Comparison of ENCODE assay signal across 8 cellular contexts in genomic region chr7:140924019-140924820, GRCh38. TPM values are rescaled to one million over a fixed set of nuclear protein-coding genes. Genes with fewer than 3 reads are reported as not detected.
DNase-seq lines count a peak whose midpoint lies in the region; ATAC-seq and TF ChIP-seq lines count a peak whose summit lies in the region.

No MANE protein-coding gene starts in this region.

- H2AK5ac ChIP-seq in neuronal stem cell (ENCODE audit: low read depth, low read length), result peak overlapping the region; percentile 95

- H3K4me2 ChIP-seq in DOHH2 (ENCODE audit: low read length), result peak overlapping the region; percentile 95
- H3K4me2 ChIP-seq in neuronal stem cell (ENCODE audit: insufficient read depth, low read length, poor library complexity, severe bottlenecking), result peak overlapping the region; percentile 69

- CTCF ChIA-PET in RWPE1 (lab: Yijun Ruan, JAX), result interaction anchor here (0.8 to 1.6 kb wide), 2 partner anchors 112 to 114 kb away, joined by 3 to 4 read pairs; no protein-coding TSS in a partner anchor

- peak; percentile 77 for TF ChIP-seq CTCF in DOHH2 (IDR thresholded peaks at IDR 0.05; ENCODE audit: low read depth, low read length, poor library complexity, severe bottlenecking)
- TF ChIP-seq CTCF in RWPE1 (conservative IDR thresholded peaks at IDR 0.05; ENCODE audit: low read depth), result peak; percentile 74
- peak; percentile 44 for TF ChIP-seq CTCF in foreskin keratinocyte (conservative IDR thresholded peaks at IDR 0.05)

- peak; percentile 85 for ATAC-seq in GM21576 (IDR thresholded peaks at IDR 0.05; ENCODE audit: unreplicated experiment)
- ATAC-seq in foreskin keratinocyte, result peak; percentile 77

- peak overlapping the region; percentile 66 for H3K14ac ChIP-seq in neuronal stem cell (ENCODE audit: low read length)

- H3K4me3 ChIP-seq in DOHH2 (ENCODE audit: low read length) (peak overlapping the region; percentile 92), neuronal stem cell (ENCODE audit: low read length in 2 of 2) (peak overlapping the region; percentile 63 to 96)

- no peak for TF ChIP-seq EP300 in Ishikawa (IDR thresholded peaks at IDR 0.05; ENCODE audit: borderline replicate concordance)

- H2BK120ac ChIP-seq in neuronal stem cell (ENCODE audit: low read depth, low read length), result peak overlapping the region; percentile 63

- H3K23ac ChIP-seq in neuronal stem cell (ENCODE audit: low read depth, low read length, poor library complexity), result peak overlapping the region; percentile 83

- H3K4ac ChIP-seq in neuronal stem cell (ENCODE audit: low read length), result no peak overlapping the region

- no CpG with 5 or more reads among the region's 69 CpGs for WGBS in neuronal stem cell (ENCODE audit: extremely low coverage in 2 of 2, insufficient read length in 2 of 2, insufficient replicate concordance in 1 of 2), 2 donors

- H3K36me3 ChIP-seq in DOHH2 (ENCODE audit: control insufficient read depth, low read length) (peaks cover 7% of the 10 kb centered on the region), neuronal stem cell (replicated peaks in 1 of 2; ENCODE audit: control insufficient read depth in 2 of 2, insufficient read depth in 2 of 2, low read length in 2 of 2) (no peaks in the 10 kb centered on the region)

- H3K4me1 ChIP-seq in DOHH2 (ENCODE audit: control insufficient read depth, low read length), result peaks cover 42% of the 10 kb centered on the region
- no peaks in the 10 kb centered on the region for H3K4me1 ChIP-seq in foreskin keratinocyte
- H3K4me1 ChIP-seq in neuronal stem cell (ENCODE audit: control insufficient read depth in 2 of 2, insufficient read depth in 1 of 2, low read depth in 1 of 2, low read length in 2 of 2), result peaks cover 0 to 13% of the 10 kb centered on the region in 2 donors

- no peak for TF ChIP-seq RAD21 in Ishikawa (IDR thresholded peaks at IDR 0.05; ENCODE audit: low read depth)

- H2AFZ ChIP-seq in neuronal stem cell (ENCODE audit: low read length), result peak overlapping the region; percentile 93

- H4K8ac ChIP-seq in neuronal stem cell (ENCODE audit: low read depth, low read length), result peak overlapping the region; percentile 49

- POLR2A ChIA-PET in RWPE1 (lab: Yijun Ruan, JAX; ENCODE audit: low non-redundant PET), result no interaction called here

- H3K9me3 ChIP-seq in DOHH2 (ENCODE audit: control insufficient read depth, insufficient read depth, low read length) (no peaks in the 10 kb centered on the region), neuronal stem cell (replicated peaks in 1 of 2; ENCODE audit: control insufficient read depth in 2 of 2, insufficient read depth in 1 of 2, low read depth in 1 of 2, low read length in 2 of 2) (peaks cover 0 to 6% of the 10 kb centered on the region in 2 donors)

- H2BK15ac ChIP-seq in neuronal stem cell (ENCODE audit: low read length), result peak overlapping the region; percentile 82

- DNase-seq in RWPE1 (ENCODE audit: low spot score) (peak; percentile 36), foreskin keratinocyte (peak in 1 of 2 donors; percentile 41), neuronal stem cell (ENCODE audit: low spot score) (peak; percentile 71), substantia nigra (lab: John Stamatoyannopoulos, UW) (peak; percentile 41 to 92 (median 78))
- DNase-seq in activated effector memory CD4-positive, alpha-beta T cell treated with anti-CD3 and anti-CD28 coated beads, Interleukin-2, amount 50 U/mL, for 16 hours, result peak; percentile 90

- peaks cover 56% of the 10 kb centered on the region for H3K79me2 ChIP-seq in DOHH2 (ENCODE audit: control insufficient read depth, low read length)

- H4K20me1 ChIP-seq in DOHH2 (ENCODE audit: control insufficient read depth, insufficient read depth, low read depth, low read length), result peaks cover 15% of the 10 kb centered on the region; the same call in 1 of the 2 replicates

- peaks cover 3% of the 10 kb centered on the region; the same call in 1 of the 2 replicates for H3F3A ChIP-seq in DOHH2 (ENCODE audit: control insufficient read depth, insufficient read depth)

- H3K9ac ChIP-seq in neuronal stem cell (ENCODE audit: low read depth, low read length, poor library complexity), result peak overlapping the region; percentile 88

- H3K79me1 ChIP-seq in neuronal stem cell (ENCODE audit: low read depth, low read length), result no peaks in the 10 kb centered on the region

- H4K91ac ChIP-seq in neuronal stem cell (ENCODE audit: low read depth, low read length, poor library complexity), result peak overlapping the region; percentile 35

- H2BK5ac ChIP-seq in neuronal stem cell (ENCODE audit: low read length), result peak overlapping the region; percentile 85

- peak overlapping the region; percentile 66 for H3K27ac ChIP-seq in DOHH2 (ENCODE audit: low read depth, low read length)
- peak overlapping the region; percentile 86 for H3K27ac ChIP-seq in RWPE1
- peak overlapping the region; percentile 97 for H3K27ac ChIP-seq in foreskin keratinocyte
- peak overlapping the region; percentile 88 for H3K27ac ChIP-seq in neuronal stem cell (replicated peaks; ENCODE audit: low read length)
- H3K27ac ChIP-seq in substantia nigra (ENCODE audit: low read depth, low read length, poor library complexity, severe bottlenecking), result peak overlapping the region; percentile 97

- no peaks in the 10 kb centered on the region for H3K9me2 ChIP-seq in DOHH2 (replicated peaks; ENCODE audit: control insufficient read depth, low read length)

- H3K27me3 ChIP-seq in DOHH2 (ENCODE audit: control insufficient read depth, low read length), result no peaks in the 10 kb centered on the region
- H3K27me3 ChIP-seq in foreskin keratinocyte, result no peaks in the 10 kb centered on the region
- no peaks in the 10 kb centered on the region for H3K27me3 ChIP-seq in neuronal stem cell (ENCODE audit: control insufficient read depth in 3 of 3, insufficient read depth in 3 of 3, low read depth in 1 of 3, low read length in 3 of 3)

- H2BK12ac ChIP-seq in neuronal stem cell (ENCODE audit: low read length), result no peak overlapping the region

- peak overlapping the region; percentile 100 for H3K18ac ChIP-seq in neuronal stem cell (ENCODE audit: low read length)

TF ChIP-seq in Ishikawa, 13 proteins besides CTCF, POLR2A, EP300 and RAD21:
- TF ChIP-seq MAX (IDR thresholded peaks at IDR 0.05) (no peak), YY1 (IDR thresholded peaks at IDR 0.05; ENCODE audit: low read depth) (peak; percentile 88), ZBTB7A (IDR thresholded peaks at IDR 0.05; ENCODE audit: low read depth) (peak; percentile 94), EGR1 (IDR thresholded peaks at IDR 0.05) (peak; percentile 76), CREB1 (IDR thresholded peaks at IDR 0.05; ENCODE audit: low read depth) (no peak), TAF1 (IDR thresholded peaks at IDR 0.05; ENCODE audit: low read depth) (peak; percentile 80)

RNA-seq across cellular contexts. Expression of gene BRAF, which starts 0.5 kb away (rescaled TPM):
- 11.3 and 12.1 TPM in 2 replicates for total RNA-seq in foreskin keratinocyte
- 2.7 and 3.9 TPM in 2 replicates for polyA plus RNA-seq in foreskin keratinocyte
- polyA plus RNA-seq in neuronal stem cell (2013, experiment 1 of 2), result 12.3 TPM
- 13.1 TPM for polyA plus RNA-seq in neuronal stem cell (2013, experiment 2 of 2)
